33 cellular contexts compared by ENCODE assay signal in the genomic region with DNA sequence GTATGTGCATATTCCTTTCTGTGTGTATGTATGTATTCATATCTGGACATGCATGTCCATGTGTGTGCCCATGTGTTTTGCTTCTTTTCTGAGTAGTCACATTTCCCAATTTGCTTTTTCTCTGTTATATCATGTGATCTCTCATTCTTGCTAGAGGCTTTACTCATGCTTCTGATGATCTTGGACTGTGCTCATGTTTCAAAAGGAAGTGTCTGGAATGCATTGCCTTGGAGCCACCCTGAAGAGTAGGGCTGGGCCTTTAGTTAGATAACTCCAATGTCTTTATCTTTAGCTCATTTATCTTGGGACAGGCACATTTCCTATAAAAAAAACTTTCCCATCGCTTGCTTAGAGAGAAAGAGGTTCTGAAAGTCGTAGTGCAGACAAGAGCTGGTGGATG.
"Had no signal": no experiment of that assay in that cellular context is flagged by ENCODE, and none has a peak within 500 bp of the region (broad histone marks: within the 10 kb centered on the region; RNA-seq: fewer than 3 reads in every experiment).

No MANE protein-coding gene starts in this region.

- H3K4me1 Mint-ChIP-seq: naive B cell; neural crest cell; stimulated activated effector memory CD8-positive, alpha-beta T cell treated with anti-CD3 and anti-CD28 coated beads, Interleukin-12 subunit alpha, Interleukin-12 subunit beta, amount 100 ng/mL, for 72 hours had no signal

- H3K4me3 ChIP-seq: colonic mucosa, gastroesophageal sphincter, heart left ventricle, left lung, mucosa of descending colon, sigmoid colon, stomach, testis, tibial artery had no signal

- H3K9ac ChIP-seq: parathyroid adenoma had no signal

- H3K27ac ChIP-seq: colonic mucosa, epithelial cell of prostate, foreskin keratinocyte, gastroesophageal sphincter, heart left ventricle, left lung, neutrophil, parathyroid adenoma, sigmoid colon, stomach, testis, tibial artery had no signal

- FAIRE-seq: islet of Langerhans had no signal

- H2AFZ ChIP-seq: parathyroid adenoma had no signal

- H3K36me3 ChIP-seq: colonic mucosa, gastroesophageal sphincter, heart left ventricle, left lung, neutrophil, sigmoid colon, stomach, tibial artery had no signal

- ATAC-seq: esophagus mucosa; foreskin keratinocyte; gastroesophageal sphincter; left lung; mucosa of descending colon; natural killer cell treated with Interleukin-12 subunit alpha and Interleukin-12 subunit beta and Interleukin-15 and Interleukin-18, amount 100 ng/mL, for 72 hours; stimulated activated effector memory CD8-positive, alpha-beta T cell treated with anti-CD3 and anti-CD28 coated beads, Interleukin-12 subunit alpha, Interleukin-12 subunit beta, amount 100 ng/mL, for 72 hours had no signal

- DNase-seq: cerebellar nuclear complex; colonic mucosa; effector CD8-positive, alpha-beta T cell; endodermal cell; foreskin keratinocyte; heart left ventricle; hippocampal formation; left cardiac atrium; left lung; mesenchymal stem cell; mucosa of descending colon; naive B cell; sigmoid colon; stimulated activated CD4-positive, alpha-beta T cell treated with anti-CD3 and anti-CD28 coated beads, Interleukin-2, amount 100 ng/mL, for 24 hours; stimulated activated CD4-positive, alpha-beta T cell treated with anti-CD3 and anti-CD28 coated beads, Interleukin-4, amount 100 ng/mL, for 24 hours; stimulated activated naive CD4-positive, alpha-beta T cell treated with Interleukin-2 at 50 U/mL for 16 hours; stomach; substantia nigra; testis; tibial artery had no signal

- H3K27me3 ChIP-seq: colonic mucosa, foreskin keratinocyte, gastroesophageal sphincter, heart left ventricle, left lung, neutrophil, sigmoid colon, stomach, testis, tibial artery had no signal

- H3K4me1 ChIP-seq: colonic mucosa, foreskin keratinocyte, gastroesophageal sphincter, heart left ventricle, left lung, parathyroid adenoma, sigmoid colon, stomach, testis, tibial artery had no signal

- H3K9me3 Mint-ChIP-seq: dendritic cell treated with granulocyte-macrophage colony-stimulating factor and Interleukin-4, amounts not matched to agents 40 ng/mL and 50 ng/mL, for 4 days; endodermal cell; neural crest cell had no signal

- H3K27me3 Mint-ChIP-seq: dendritic cell treated with granulocyte-macrophage colony-stimulating factor and Interleukin-4, amounts not matched to agents 40 ng/mL and 50 ng/mL, for 4 days; naive B cell; natural killer cell treated with Interleukin-12 subunit alpha and Interleukin-12 subunit beta and Interleukin-15 and Interleukin-18, amount 100 ng/mL, for 72 hours; progenitor cell of endocrine pancreas had no signal

- H3K9me3 ChIP-seq: colonic mucosa, gastroesophageal sphincter, heart left ventricle, left lung, mucosa of descending colon, neutrophil, sigmoid colon, stomach, testis, tibial artery had no signal

- H3K27ac Mint-ChIP-seq: dendritic cell treated with granulocyte-macrophage colony-stimulating factor and Interleukin-4, amounts not matched to agents 40 ng/mL and 50 ng/mL, for 4 days; endodermal cell; mesothelial cell of epicardium; naive B cell; natural killer cell treated with Interleukin-12 subunit alpha and Interleukin-12 subunit beta and Interleukin-15 and Interleukin-18, amount 100 ng/mL, for 72 hours; progenitor cell of endocrine pancreas; stimulated activated effector memory CD8-positive, alpha-beta T cell treated with anti-CD3 and anti-CD28 coated beads, Interleukin-12 subunit alpha, Interleukin-12 subunit beta, amount 100 ng/mL, for 72 hours; type B pancreatic cell had no signal

- H3K36me3 Mint-ChIP-seq: mesothelial cell of epicardium; naive B cell; natural killer cell treated with Interleukin-12 subunit alpha and Interleukin-12 subunit beta and Interleukin-15 and Interleukin-18, amount 100 ng/mL, for 72 hours; stimulated activated effector memory CD8-positive, alpha-beta T cell treated with anti-CD3 and anti-CD28 coated beads, Interleukin-12 subunit alpha, Interleukin-12 subunit beta, amount 100 ng/mL, for 72 hours; type B pancreatic cell had no signal

- H3K4me3 Mint-ChIP-seq: dendritic cell treated with granulocyte-macrophage colony-stimulating factor and Interleukin-4, amounts not matched to agents 40 ng/mL and 50 ng/mL, for 4 days; endodermal cell; mesothelial cell of epicardium; naive B cell; natural killer cell treated with Interleukin-12 subunit alpha and Interleukin-12 subunit beta and Interleukin-15 and Interleukin-18, amount 100 ng/mL, for 72 hours; neural crest cell; stimulated activated effector memory CD8-positive, alpha-beta T cell treated with anti-CD3 and anti-CD28 coated beads, Interleukin-12 subunit alpha, Interleukin-12 subunit beta, amount 100 ng/mL, for 72 hours; type B pancreatic cell had no signal

- H3K79me2 ChIP-seq: parathyroid adenoma had no signal
